ENCODE assay signal across 1 cellular context in genomic region chr14:98602983-98603382, GRCh38.
TF ChIP-seq lines count a peak whose summit lies in the region.

No MANE protein-coding gene starts in this region.

TF ChIP-seq in HepG2, 621 proteins besides CTCF, POLR2A, EP300 and RAD21 (continued from another document):
- TF ChIP-seq HOMEZ (CRISPR knock-in tag; IDR thresholded peaks at IDR 0.05; ENCODE audit: low read depth) = no peak
- no peak for TF ChIP-seq ZC3H4 (CRISPR knock-in tag; IDR thresholded peaks at IDR 0.05; ENCODE audit: borderline replicate concordance)
- TF ChIP-seq PITX1 (CRISPR knock-in tag; IDR thresholded peaks at IDR 0.05) = no peak
- no peak for TF ChIP-seq ZNF609 (CRISPR knock-in tag; IDR thresholded peaks at IDR 0.05; ENCODE audit: borderline replicate concordance)
- no peak for TF ChIP-seq NR2C2 (CRISPR knock-in tag; IDR thresholded peaks at IDR 0.05; ENCODE audit: borderline replicate concordance)
